In the genomic region with DNA sequence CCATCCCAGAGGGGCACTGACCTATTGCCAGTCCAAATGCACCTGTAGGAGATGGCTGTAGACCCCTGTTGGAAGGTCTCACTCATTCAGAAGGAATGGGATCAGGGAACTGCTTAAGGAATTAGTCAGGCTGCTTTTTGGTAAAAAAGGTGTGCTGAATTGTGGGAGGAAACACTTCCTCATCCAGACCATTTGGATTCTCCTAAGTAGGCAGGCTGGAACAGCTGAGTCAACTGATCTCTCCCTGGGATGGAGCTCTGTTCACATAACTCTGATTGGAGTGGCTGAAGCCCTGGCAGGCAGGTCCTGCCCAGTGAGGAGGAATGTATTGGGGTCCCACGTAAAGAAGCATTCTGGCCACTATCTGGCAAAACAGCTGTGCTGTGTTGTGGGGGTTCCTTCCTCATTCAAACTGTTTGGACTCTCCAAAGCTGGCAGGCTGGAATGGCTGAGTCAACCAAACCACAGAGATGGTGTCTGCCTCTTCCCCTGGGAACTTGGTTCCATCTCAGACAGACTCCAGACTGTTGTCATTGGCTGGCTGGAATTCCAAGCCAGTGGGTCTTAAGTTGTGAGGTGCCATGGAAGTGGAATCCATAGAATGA, we compare ENCODE assay signal across 24 cellular contexts.
DNase-seq lines count a peak whose midpoint lies in the region; ATAC-seq and TF ChIP-seq lines count a peak whose summit lies in the region.
"Had no signal": no experiment of that assay in that cellular context is flagged by ENCODE, and none has a peak within 500 bp of the region (broad histone marks: within the 10 kb centered on the region; RNA-seq: fewer than 3 reads in every experiment).

No MANE protein-coding gene starts in this region.

- H3K9me3 ChIP-seq in IMR-90 (ENCODE audit: control insufficient read depth, insufficient read depth, low read length): no peaks in the 10 kb centered on the region
- no peaks in the 10 kb centered on the region for H3K9me3 ChIP-seq in mucosa of descending colon
- H3K9me3 ChIP-seq: left ventricle myocardium inferior, neutrophil, thyroid gland had no signal

- H3K27me3 ChIP-seq in IMR-90 (ENCODE audit: control insufficient read depth, insufficient read depth, low read length): no peaks in the 10 kb centered on the region
- H3K27me3 ChIP-seq: neutrophil, thyroid gland had no signal

- POLR2A ChIA-PET in IMR-90 (lab: Charles Lee; ENCODE audit: unreplicated experiment): no interaction called here

- no TSS peak for BruUV-seq in IMR-90 (replicated peaks; lab: Mats Ljungman, UMichigan)

- H2AK9ac ChIP-seq in IMR-90 (replicated peaks; ENCODE audit: low read depth, low read length, poor library complexity): peak overlapping the region; percentile 21

- no peak overlapping the region for H3K9ac ChIP-seq in IMR-90 (ENCODE audit: low read depth, low read length)

- ATAC-seq in IMR-90 (ENCODE audit: low read depth) (peak; percentile 30), HG02973 (IDR thresholded peaks at IDR 0.05; ENCODE audit: unreplicated experiment) (no peak), mucosa of descending colon (no peak)
- ATAC-seq: activated CD8-positive, alpha-beta T cell treated with anti-CD3 and anti-CD28 coated beads, Interleukin-2, amount 10 ng/mL, durations not matched to agents 7 days and 5 days; CD8-positive, alpha-beta T cell; GM23338 had no signal

- in situ Hi-C loops in IMR-90 (cut with MboI; ENCODE audit: low sequenced_read_pairs): no loop called here

- peaks cover 14% of the 10 kb centered on the region for H3K9me1 ChIP-seq in IMR-90 (ENCODE audit: insufficient read depth, low read length)

- no peak overlapping the region for H3K4me2 ChIP-seq in IMR-90 (ENCODE audit: low read depth, low read length)
- H3K4me2 ChIP-seq: GM23338 had no signal

- H4K91ac ChIP-seq in IMR-90 (ENCODE audit: insufficient read depth, low read depth, low read length): peak overlapping the region; percentile 13; the same call in 1 of the 2 replicates

- peak overlapping the region; percentile 81; the same call in 2 of the 3 replicates for H2BK15ac ChIP-seq in IMR-90 (ENCODE audit: low read depth, low read length)

- H3K18ac ChIP-seq in IMR-90 (ENCODE audit: low read depth, low read length): peak overlapping the region; percentile 5; the same call in 1 of the 2 replicates

- H4K8ac ChIP-seq in IMR-90 (ENCODE audit: low read depth in 2 of 2, low read length in 2 of 2): peak overlapping the region in 1 of 2 experiments; percentile 3; a peak in 2 of 4 replicates

- no peak overlapping the region for H3K56ac ChIP-seq in IMR-90 (ENCODE audit: extremely low read depth, insufficient read depth, low read length)

- intact Hi-C loops in IMR-90 (cut with micrococcal nuclease): no loop called here
- intact Hi-C loops in mucosa of descending colon (cut with DNase I, micrococcal nuclease): no loop called here

- peak overlapping the region; percentile 21; the same call in 1 of the 2 replicates for H4K5ac ChIP-seq in IMR-90 (ENCODE audit: low read depth, low read length)

- H3K4me3 ChIP-seq in IMR-90 (ENCODE audit: insufficient read depth, low read depth, low read length): no peak overlapping the region
- H3K4me3 ChIP-seq in mucosa of descending colon: no peak overlapping the region
- H3K4me3 ChIP-seq: coronary artery, GM23338, left ventricle myocardium inferior, thyroid gland had no signal

- peak overlapping the region; percentile 64; the same call in 1 of the 2 replicates for H2AK5ac ChIP-seq in IMR-90 (ENCODE audit: low read depth, low read length)

- WGBS in IMR-90 (ENCODE audit: extremely low coverage in 2 of 2, insufficient read length in 1 of 2), 2 experiments: no CpG with 5 or more reads among the region's 1 CpG

- H3K36me3 ChIP-seq in IMR-90 (ENCODE audit: control insufficient read depth, insufficient read depth, low read length) (no peaks in the 10 kb centered on the region), mucosa of descending colon (ENCODE audit: low read depth) (no peaks in the 10 kb centered on the region)
- H3K36me3 ChIP-seq: left ventricle myocardium inferior, neutrophil, thyroid gland had no signal

- H3K4me1 ChIP-seq in IMR-90 (ENCODE audit: control insufficient read depth, insufficient read depth, low read length): peaks cover 11% of the 10 kb centered on the region
- H3K4me1 ChIP-seq in mucosa of descending colon (ENCODE audit: low read depth): no peaks in the 10 kb centered on the region
- H3K4me1 ChIP-seq: thyroid gland had no signal

- H3K79me1 ChIP-seq in IMR-90 (ENCODE audit: low read depth in 1 of 2, low read length in 2 of 2): no peaks in the 10 kb centered on the region

- dilution Hi-C loops in IMR-90 (cut with HindIII; ENCODE audit: low sequenced_read_pairs, unreplicated experiment): no loop called here

- peak overlapping the region; percentile 61; the same call in 1 of the 2 replicates for H3K23ac ChIP-seq in IMR-90 (ENCODE audit: low read depth, low read length)

- TF ChIP-seq POLR2A in IMR-90 (IDR thresholded peaks at IDR 0.05; ENCODE audit: low read depth, low read length): no peak

- H3K27ac ChIP-seq in IMR-90 (ENCODE audit: insufficient read depth, low read length): no peak overlapping the region
- H3K27ac ChIP-seq: coronary artery, left ventricle myocardium inferior, neutrophil, thyroid gland had no signal

- H2BK20ac ChIP-seq in IMR-90 (ENCODE audit: low read depth, low read length): peak overlapping the region; percentile 49; the same call in 1 of the 2 replicates

- H3K4ac ChIP-seq in IMR-90 (ENCODE audit: low read depth, low read length): peak overlapping the region; percentile 64

- TF ChIP-seq RAD21 in IMR-90 (IDR thresholded peaks at IDR 0.05; ENCODE audit: low read length): no peak

- peak overlapping the region; percentile 73 for H2AFZ ChIP-seq in IMR-90 (replicated peaks; ENCODE audit: low read length, poor library complexity)
- H2AFZ ChIP-seq: GM23338 had no signal

- no peaks in the 10 kb centered on the region for H4K20me1 ChIP-seq in IMR-90 (ENCODE audit: insufficient read depth, low read length)

- peak overlapping the region; percentile 75 for H2BK5ac ChIP-seq in IMR-90 (ENCODE audit: low read depth, low read length, poor library complexity, severe bottlenecking)

- peak; percentile 64 for DNase-seq in Daoy (ENCODE audit: low read depth)
- peak; percentile 65 for DNase-seq in IMR-90
- DNase-seq in astrocyte of the hippocampus (ENCODE audit: low read depth, low spot score): peak; percentile 35
- DNase-seq in hepatic stellate cell (ENCODE audit: low spot score): peak; percentile 43
- no peak for DNase-seq in LoVo (ENCODE audit: low spot score)
- DNase-seq in epidermal melanocyte (ENCODE audit: insufficient read length, low spot score): no peak
- DNase-seq in mucosa of descending colon: no peak
- DNase-seq: activated CD8-positive, alpha-beta T cell treated with anti-CD3 and anti-CD28 coated beads, Interleukin-2, amount 10 ng/mL, durations not matched to agents 7 days and 5 days; activated naive CD4-positive, alpha-beta T cell treated with anti-CD3 and anti-CD28 coated beads for 36 hours; activated T-cell treated with anti-CD3 and anti-CD28 coated beads, Interleukin-2, amount 50 U/mL, for 24 hours; aorta; CD8-positive, alpha-beta T cell; DMS79; left ventricle myocardium inferior; NCI-H1436 treated with DMSO at 0.1 percent for 48 hours; NCI-H748 treated with DMSO at 0.1 percent for 48 hours; retina; SHP77; stimulated activated CD4-positive, alpha-beta T cell treated with anti-CD3 and anti-CD28 coated beads, Interleukin-15, amount 100 ng/mL, for 24 hours; thyroid gland had no signal

- TF ChIP-seq CTCF in IMR-90 (conservative IDR thresholded peaks at IDR 0.05; ENCODE audit: low read depth, low read length): no peak
- TF ChIP-seq CTCF in mucosa of descending colon (IDR thresholded peaks at IDR 0.05): no peak

- H3K14ac ChIP-seq in IMR-90 (replicated peaks; ENCODE audit: low read depth, low read length): peak overlapping the region; percentile 71; the same call in 1 of the 2 replicates

- CTCF ChIA-PET in IMR-90 (lab: Yijun Ruan, JAX): no interaction called here

- H2BK120ac ChIP-seq in IMR-90 (ENCODE audit: low read depth, low read length): peak overlapping the region; percentile 48

TF ChIP-seq in IMR-90, 13 proteins besides CTCF, POLR2A, EP300 and RAD21:
- TF ChIP-seq SMC3 (IDR thresholded peaks at IDR 0.05; ENCODE audit: low read depth, low read length) (no peak), CHD1 (IDR thresholded peaks at IDR 0.05; ENCODE audit: low read depth, low read length) (no peak), MAZ (IDR thresholded peaks at IDR 0.05; ENCODE audit: borderline replicate concordance, low read depth, low read length) (no peak), MXI1 (IDR thresholded peaks at IDR 0.05; ENCODE audit: borderline replicate concordance, low read depth, low read length) (no peak), NFE2L2 (IDR thresholded peaks at IDR 0.05; ENCODE audit: low read depth, low read length) (no peak), RCOR1 (IDR thresholded peaks at IDR 0.05; ENCODE audit: insufficient replicate concordance, low read length) (no peak), MAFK (IDR thresholded peaks at IDR 0.05; ENCODE audit: low read depth, low read length) (no peak), BHLHE40 (IDR thresholded peaks at IDR 0.05; ENCODE audit: low read depth, low read length) (no peak), FOS (IDR thresholded peaks at IDR 0.05; ENCODE audit: low read depth, low read length) (no peak), CEBPB (IDR thresholded peaks at IDR 0.05; ENCODE audit: low read depth, low read length) (no peak), RFX5 (IDR thresholded peaks at IDR 0.05; ENCODE audit: low read depth, low read length) (no peak)
- TF ChIP-seq, protein P1, sequence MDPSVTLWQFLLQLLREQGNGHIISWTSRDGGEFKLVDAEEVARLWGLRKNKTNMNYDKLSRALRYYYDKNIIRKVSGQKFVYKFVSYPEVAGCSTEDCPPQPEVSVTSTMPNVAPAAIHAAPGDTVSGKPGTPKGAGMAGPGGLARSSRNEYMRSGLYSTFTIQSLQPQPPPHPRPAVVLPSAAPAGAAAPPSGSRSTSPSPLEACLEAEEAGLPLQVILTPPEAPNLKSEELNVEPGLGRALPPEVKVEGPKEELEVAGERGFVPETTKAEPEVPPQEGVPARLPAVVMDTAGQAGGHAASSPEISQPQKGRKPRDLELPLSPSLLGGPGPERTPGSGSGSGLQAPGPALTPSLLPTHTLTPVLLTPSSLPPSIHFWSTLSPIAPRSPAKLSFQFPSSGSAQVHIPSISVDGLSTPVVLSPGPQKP (IDR thresholded peaks at IDR 0.05; ENCODE audit: borderline replicate concordance, low read depth, low read length): no peak
- TF ChIP-seq, protein P2, sequence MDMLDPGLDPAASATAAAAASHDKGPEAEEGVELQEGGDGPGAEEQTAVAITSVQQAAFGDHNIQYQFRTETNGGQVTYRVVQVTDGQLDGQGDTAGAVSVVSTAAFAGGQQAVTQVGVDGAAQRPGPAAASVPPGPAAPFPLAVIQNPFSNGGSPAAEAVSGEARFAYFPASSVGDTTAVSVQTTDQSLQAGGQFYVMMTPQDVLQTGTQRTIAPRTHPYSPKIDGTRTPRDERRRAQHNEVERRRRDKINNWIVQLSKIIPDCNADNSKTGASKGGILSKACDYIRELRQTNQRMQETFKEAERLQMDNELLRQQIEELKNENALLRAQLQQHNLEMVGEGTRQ (IDR thresholded peaks at IDR 0.05; ENCODE audit: low read depth, low read length): no peak

Comparison
In these comparisons a context has a peak if more than half of its experiments do, and no peak if none do; other contexts are left out.
1. DNase-seq: peak in Daoy (single experiment), IMR-90 (single experiment), astrocyte of the hippocampus (single experiment) and hepatic stellate cell (single experiment); none in LoVo (single experiment), epidermal melanocyte (single experiment) and mucosa of descending colon (0 of 3).